ENCODE assay signal across 8 cellular contexts in the genomic region with DNA sequence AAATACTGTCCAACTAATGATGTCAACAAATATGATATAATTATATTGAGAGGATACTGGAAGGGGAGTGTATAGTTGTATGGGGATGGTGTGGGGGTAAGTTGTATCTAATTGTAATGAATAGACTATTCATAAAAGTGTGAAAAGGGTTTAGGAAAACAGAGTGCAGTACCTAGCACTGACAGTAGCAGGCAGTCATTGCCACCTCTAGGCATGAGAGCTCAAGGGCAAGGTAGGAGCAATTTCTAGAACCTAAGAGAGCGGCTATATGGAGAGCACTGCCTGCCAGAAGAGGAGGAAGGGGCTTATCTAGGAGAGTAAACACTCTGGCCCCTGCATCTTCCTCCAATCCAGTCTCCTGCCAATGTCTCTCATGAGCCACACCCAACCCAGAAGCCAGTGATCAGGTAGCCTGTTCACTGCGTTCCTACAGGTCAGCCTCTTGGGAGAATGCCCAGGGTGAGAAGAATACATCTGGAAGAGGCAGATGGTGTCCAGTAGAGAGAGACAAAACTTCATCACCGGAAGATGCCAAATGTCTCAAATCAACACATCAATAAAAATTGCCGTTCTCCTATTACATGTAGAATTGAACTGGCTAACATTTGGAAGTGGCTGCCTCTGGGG.
A peak's percentile ranks its signal among the peaks of the same experiment; 100 is the strongest.
DNase-seq lines count a peak whose midpoint lies in the region; ATAC-seq and TF ChIP-seq lines count a peak whose summit lies in the region.

No MANE protein-coding gene starts in this region.

- WGBS in testis, 2 donors, result 63% methylated on average over 4 of the region's 4 CpGs
- WGBS in prostate gland, result 52% methylated on average over 4 of the region's 4 CpGs

- TF ChIP-seq CTCF in epithelial cell of esophagus (IDR thresholded peaks at IDR 0.05; ENCODE audit: insufficient read depth, low read depth, low read length, missing control alignments) (peak; percentile 61), testis (IDR thresholded peaks at IDR 0.05) (peak; percentile 33 to 61 (median 59)), omental fat pad (IDR thresholded peaks at IDR 0.05) (no peak), prostate gland (IDR thresholded peaks at IDR 0.05) (peak in 1 of 4 experiments; percentile 32)

- H3K4me3 ChIP-seq in epithelial cell of esophagus (ENCODE audit: low read length), result no peak overlapping the region
- no peak overlapping the region for H3K4me3 ChIP-seq in testis
- no peak overlapping the region for H3K4me3 ChIP-seq in prostate gland

- H3K27ac ChIP-seq in testis (no peak overlapping the region), prostate gland (no peak overlapping the region)

- peak; percentile 39 for DNase-seq in COLO829 (ENCODE audit: low spot score)
- DNase-seq in NCI-H774 (lab: John Stamatoyannopoulos, UW), result peak; percentile 6
- DNase-seq in epithelial cell of esophagus (ENCODE audit: low read depth), result peak; percentile 30
- DNase-seq in testis, result peak; percentile 63
- DNase-seq in omental fat pad (ENCODE audit: low spot score), result no peak
- no peak for DNase-seq in DMS79 treated with DMSO at 0.1 percent for 48 hours (lab: John Stamatoyannopoulos, UW)
- no peak for DNase-seq in prostate gland (ENCODE audit: low spot score)

- intact Hi-C loops in testis (cut with DNase I; ENCODE audit: low total_unique reads), result no loop called here
- intact Hi-C loops in prostate gland (cut with DNase I), result no loop called here

- H3K4me1 ChIP-seq in testis (no peaks in the 10 kb centered on the region), prostate gland (replicated peaks) (no peaks in the 10 kb centered on the region)

- ATAC-seq in GM21619 (IDR thresholded peaks at IDR 0.05; ENCODE audit: unreplicated experiment) (peak; percentile 54), omental fat pad (ENCODE audit: low FRiP score) (no peak)

- H3K27me3 ChIP-seq in testis (no peaks in the 10 kb centered on the region), prostate gland (replicated peaks; ENCODE audit: insufficient read depth) (no peaks in the 10 kb centered on the region)

- no peak for TF ChIP-seq POLR2A in testis (IDR thresholded peaks at IDR 0.05)
- TF ChIP-seq POLR2A in prostate gland (IDR thresholded peaks at IDR 0.05), result no peak

- H3K9me3 ChIP-seq in testis (no peaks in the 10 kb centered on the region), prostate gland (no peaks in the 10 kb centered on the region)

- H3K36me3 ChIP-seq in testis (ENCODE audit: low read depth, missing control alignments) (no peaks in the 10 kb centered on the region), prostate gland (no peaks in the 10 kb centered on the region)

Comparison
In these comparisons a context has a peak if more than half of its experiments do, and no peak if none do; other contexts are left out.
1. DNase-seq: peak in COLO829 (single experiment), NCI-H774 (single experiment), epithelial cell of esophagus (single experiment) and testis (single experiment); none in omental fat pad (single experiment), DMS79 treated with DMSO at 0.1 percent for 48 hours (single experiment) and prostate gland (single experiment).
2. CTCF ChIP-seq: peak in epithelial cell of esophagus (single experiment) and testis (3 of 3); none in omental fat pad (0 of 3).